ENCODE assay signal across 24 cellular contexts in the genomic region with DNA sequence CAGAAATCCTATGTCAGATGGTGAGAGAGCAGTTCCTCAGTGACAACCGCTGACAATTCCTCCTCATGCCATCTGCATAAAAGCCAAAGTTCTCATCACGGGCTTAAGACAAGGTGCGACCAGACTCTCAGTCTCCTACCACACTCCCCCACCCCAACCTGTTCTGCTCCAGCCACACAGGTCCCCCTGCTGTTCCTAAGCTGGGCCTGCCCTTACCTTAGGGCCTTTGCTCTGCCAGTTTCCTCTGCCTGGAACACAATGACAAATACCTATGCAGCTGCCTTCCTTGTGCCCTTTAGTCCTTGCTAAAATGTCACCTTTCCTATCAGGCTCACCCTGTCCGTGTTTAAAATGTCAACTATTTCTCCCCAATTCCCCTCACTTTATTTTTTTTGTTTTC.
"Had no signal": no experiment of that assay in that cellular context is flagged by ENCODE, and none has a peak within 500 bp of the region (broad histone marks: within the 10 kb centered on the region; RNA-seq: fewer than 3 reads in every experiment).

No MANE protein-coding gene starts in this region.

- H3K4me1 Mint-ChIP-seq: activated T-helper 17 cell treated with anti-CD3 and anti-CD28 coated beads, Interleukin-2, amount 50 U/mL, for 72 hours; T-cell had no signal

- H3K36me3 Mint-ChIP-seq: activated CD4-positive, alpha-beta memory T cell treated with anti-CD3 and anti-CD28 coated beads for 36 hours; activated naive CD8-positive, alpha-beta T cell; T-cell had no signal

- H3K27ac ChIP-seq: brain microvascular endothelial cell, cardiac muscle cell had no signal

- H3K4me3 Mint-ChIP-seq: activated CD4-positive, alpha-beta memory T cell treated with anti-CD3 and anti-CD28 coated beads for 36 hours; activated CD4-positive, alpha-beta T cell treated with anti-CD3 and anti-CD28 coated beads, Interleukin-2, amount 10 ng/mL, durations not matched to agents 7 days and 5 days; activated naive CD4-positive, alpha-beta T cell treated with anti-CD3 and anti-CD28 coated beads for 36 hours; activated naive CD8-positive, alpha-beta T cell; activated T-helper 17 cell treated with anti-CD3 and anti-CD28 coated beads, Interleukin-2, amount 50 U/mL, for 72 hours; T-cell had no signal

- H3K4me3 ChIP-seq: cardiac muscle cell had no signal

- H3K9me3 Mint-ChIP-seq: activated CD4-positive, alpha-beta memory T cell treated with anti-CD3 and anti-CD28 coated beads for 36 hours; activated T-helper 17 cell treated with anti-CD3 and anti-CD28 coated beads, Interleukin-2, amount 50 U/mL, for 72 hours; T-cell had no signal

- DNase-seq: activated CD4-positive, alpha-beta memory T cell treated with anti-CD3 and anti-CD28 coated beads for 36 hours; activated CD4-positive, alpha-beta T cell treated with anti-CD3 and anti-CD28 coated beads, Interleukin-2, amount 10 ng/mL, durations not matched to agents 7 days and 5 days; activated CD4-positive, CD25-positive, alpha-beta regulatory T cell; activated CD8-positive, alpha-beta memory T cell treated with anti-CD3 and anti-CD28 coated beads for 24 hours; activated gamma-delta T cell; activated naive CD4-positive, alpha-beta T cell treated with anti-CD3 and anti-CD28 coated beads for 36 hours; activated T-cell treated with anti-CD3 and anti-CD28 coated beads, Interleukin-2, amount 50 U/mL, for 48 hours; brain microvascular endothelial cell; cerebellar nuclear complex; Kasumi-1; NCI-H1105 treated with DMSO at 0.1 percent for 48 hours; NCI-H1436 treated with DMSO at 0.1 percent for 48 hours; NCI-H187; NCI-H2081 treated with DMSO at 0.1 percent for 48 hours; NCI-H446 treated with DMSO at 0.1 percent for 48 hours; NCI-H524 treated with DMSO at 0.1 percent for 48 hours; NCI-H774; SIG-M5; T-cell; T-helper 2 cell; T1000 had no signal

- H3K27me3 Mint-ChIP-seq: activated naive CD8-positive, alpha-beta T cell had no signal

- H3K27me3 ChIP-seq: brain microvascular endothelial cell had no signal

- ATAC-seq: activated T-helper 17 cell treated with anti-CD3 and anti-CD28 coated beads, Interleukin-2, amount 50 U/mL, for 72 hours; T-cell had no signal

- H3K27ac Mint-ChIP-seq: activated CD4-positive, alpha-beta memory T cell treated with anti-CD3 and anti-CD28 coated beads for 36 hours; activated CD4-positive, alpha-beta T cell treated with anti-CD3 and anti-CD28 coated beads, Interleukin-2, amount 10 ng/mL, durations not matched to agents 7 days and 5 days; activated naive CD4-positive, alpha-beta T cell treated with anti-CD3 and anti-CD28 coated beads for 36 hours; activated naive CD8-positive, alpha-beta T cell; activated T-helper 17 cell treated with anti-CD3 and anti-CD28 coated beads, Interleukin-2, amount 50 U/mL, for 72 hours; T-cell had no signal

- H3K36me3 ChIP-seq: brain microvascular endothelial cell, cardiac muscle cell had no signal
